Comparison of ENCODE assay signal across 9 cellular contexts in the genomic region with DNA sequence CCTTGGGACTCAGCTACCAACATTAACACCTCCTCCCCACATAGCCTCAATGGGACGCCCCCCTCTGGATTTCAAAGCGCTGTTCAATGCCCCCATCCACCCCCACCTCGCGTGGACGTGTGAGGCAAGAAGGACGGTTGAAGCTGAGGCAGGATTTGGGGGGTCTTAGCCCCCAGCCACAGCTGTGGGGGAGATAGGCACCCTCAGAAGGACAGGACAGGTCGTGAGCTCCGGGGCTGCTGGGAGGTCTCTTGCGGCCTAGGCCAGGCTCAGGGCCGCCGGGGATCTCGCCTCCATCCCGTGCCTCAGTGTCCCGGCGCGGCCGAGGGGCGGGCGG. TPM values are rescaled to one million over a fixed set of nuclear protein-coding genes. Genes with fewer than 3 reads are reported as not detected.
DNase-seq lines count a peak whose midpoint lies in the region; ATAC-seq, FAIRE-seq and TF ChIP-seq lines count a peak whose summit lies in the region.
"Had no signal": no experiment of that assay in that cellular context is flagged by ENCODE, and none has a peak within 500 bp of the region (broad histone marks: within the 10 kb centered on the region; RNA-seq: fewer than 3 reads in every experiment).

No MANE protein-coding gene starts in this region.

- no peak for FAIRE-seq in A549 (lab: Jason Lieb, UNC)

- no peaks in the 10 kb centered on the region for H3K27me3 ChIP-seq in HL-60 (ENCODE audit: insufficient read depth, poor library complexity, severe bottlenecking)

- no peak for TF ChIP-seq POLR2A in A549 (IDR thresholded peaks at IDR 0.05; ENCODE audit: low read length)

- no peak for TF ChIP-seq EP300 in A549 (IDR thresholded peaks at IDR 0.05)

- no peaks in the 10 kb centered on the region for H3K36me3 Mint-ChIP-seq in naive thymus-derived CD8-positive, alpha-beta T cell
- H3K36me3 Mint-ChIP-seq: activated naive CD4-positive, alpha-beta T cell treated with anti-CD3 and anti-CD28 coated beads, Interleukin-2, amount 50 U/mL, for 72 hours had no signal

- POLR2A ChIA-PET in A549 (lab: Yijun Ruan, JAX) = interaction anchor here (0.6 to 2.7 kb wide), 15 partner anchors 10 to 156 kb away, joined by 3 to 51 read pairs (median 4); partner anchors contain the start of genes AAAS, PFDN5, PRR13 and SP1
- POLR2A ChIA-PET in naive thymus-derived CD8-positive, alpha-beta T cell (lab: Charles Lee) = interaction anchor here (0.6 to 4.6 kb wide), 12 partner anchors 11 to 185 kb away, joined by 3 to 80 read pairs (median 5); partner anchors contain the start of genes AAAS, CSAD, PFDN5 and PRR13

- no peak for TF ChIP-seq RAD21 in A549 (conservative IDR thresholded peaks at IDR 0.05 in 1 of 2, IDR thresholded peaks at IDR 0.05 in 1 of 2)

- CTCF ChIA-PET in A549 (lab: Yijun Ruan, JAX) = interaction anchor here (0.6 to 20.8 kb wide), 34 partner anchors 9 to 169 kb away, joined by 3 to 638 read pairs (median 5); partner anchors contain the start of genes AAAS, AMHR2, PFDN5 and SP7

- no peaks in the 10 kb centered on the region for H3K9me3 ChIP-seq in A549

- TF ChIP-seq CTCF in A549 (IDR thresholded peaks at IDR 0.05) = no peak
- TF ChIP-seq CTCF in HL-60 (IDR thresholded peaks at IDR 0.05; ENCODE audit: insufficient read depth, low read length) = no peak

- no peaks in the 10 kb centered on the region for H3K9me3 Mint-ChIP-seq in naive thymus-derived CD8-positive, alpha-beta T cell
- H3K9me3 Mint-ChIP-seq: activated naive CD4-positive, alpha-beta T cell treated with anti-CD3 and anti-CD28 coated beads, Interleukin-2, amount 50 U/mL, for 72 hours had no signal

- peaks cover 9% of the 10 kb centered on the region; the same call in 2 of the 3 replicates for H3K4me1 ChIP-seq in A549

- WGBS in A549 (ENCODE audit: missing lambda C conversion rate) = 43% methylated on average over 1 of the region's 19 CpGs

- peak overlapping the region; percentile 57 to 93 (median 83) for H3K4me3 Mint-ChIP-seq in naive thymus-derived CD8-positive, alpha-beta T cell

- peak overlapping the region; percentile 93 for H3K4me2 ChIP-seq in A549

- peak overlapping the region in 9 of 10 donors; percentile 68 to 97 (median 88) for H3K27ac Mint-ChIP-seq in naive thymus-derived CD8-positive, alpha-beta T cell

- H3K4me3 ChIP-seq in A549 = peak overlapping the region; percentile 64
- H3K4me3 ChIP-seq in HL-60 (replicated peaks; ENCODE audit: insufficient read depth, low read length) = peak overlapping the region; percentile 45

- H3K27me3 Mint-ChIP-seq in naive thymus-derived CD8-positive, alpha-beta T cell = peaks cover 3 to 15% (median 5%) of the 10 kb centered on the region in 5 donors

- no peak for DNase-seq in A549 (ENCODE audit: low read depth in 1 of 2, low spot score in 1 of 2)
- DNase-seq in HL-60 (ENCODE audit: low read depth in 1 of 2, low spot score in 1 of 2) = no peak
- DNase-seq in caudate nucleus (lab: John Stamatoyannopoulos, UW) = peak in 2 of 61 donors; percentile 20 to 45
- DNase-seq in naive thymus-derived CD8-positive, alpha-beta T cell = no peak
- no peak for DNase-seq in NCI-H1694 treated with DMSO at 0.1 percent for 48 hours (lab: John Stamatoyannopoulos, UW)
- no peak for DNase-seq in EL
- no peak for DNase-seq in HPDE6-E6E7 (ENCODE audit: extremely low spot score)
- no peak for DNase-seq in KG1 (lab: John Stamatoyannopoulos, UW)

- H3K4me1 Mint-ChIP-seq in naive thymus-derived CD8-positive, alpha-beta T cell = peaks cover 17 to 25% (median 18%) of the 10 kb centered on the region in 4 donors

- H3K27ac ChIP-seq in A549 (peak overlapping the region; percentile 81 to 93), HL-60 (replicated peaks) (no peak overlapping the region), caudate nucleus (ENCODE audit: low read depth, low read length) (peak overlapping the region; percentile 87)

- peak in 1 of 2 experiments; percentile 52; a peak in 2 of 6 replicates for ATAC-seq in A549
- ATAC-seq in naive thymus-derived CD8-positive, alpha-beta T cell = no peak

TF ChIP-seq in A549, 52 proteins besides CTCF, POLR2A, EP300 and RAD21 (continues in another document):
- TF ChIP-seq CBX8 (IDR thresholded peaks at IDR 0.05) (no peak), TP53 (CRISPR knock-in tag; IDR thresholded peaks at IDR 0.05) (no peak), FOSL2 (IDR thresholded peaks at IDR 0.05) (no peak), FOSL2 (CRISPR knock-in tag; IDR thresholded peaks at IDR 0.05) (no peak), RNF2 (IDR thresholded peaks at IDR 0.05; ENCODE audit: borderline replicate concordance, low read depth) (no peak), ZC3H11A (IDR thresholded peaks at IDR 0.05) (no peak), USF2 (IDR thresholded peaks at IDR 0.05) (no peak), NFE2L2 (conservative IDR thresholded peaks at IDR 0.05; ENCODE audit: low read length) (no peak), TFCP2L1 (CRISPR knock-in tag; IDR thresholded peaks at IDR 0.05) (no peak)
- TF ChIP-seq, protein P1, sequence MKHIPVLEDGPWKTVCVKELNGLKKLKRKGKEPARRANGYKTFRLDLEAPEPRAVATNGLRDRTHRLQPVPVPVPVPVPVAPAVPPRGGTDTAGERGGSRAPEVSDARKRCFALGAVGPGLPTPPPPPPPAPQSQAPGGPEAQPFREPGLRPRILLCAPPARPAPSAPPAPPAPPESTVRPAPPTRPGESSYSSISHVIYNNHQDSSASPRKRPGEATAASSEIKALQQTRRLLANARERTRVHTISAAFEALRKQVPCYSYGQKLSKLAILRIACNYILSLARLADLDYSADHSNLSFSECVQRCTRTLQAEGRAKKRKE (CRISPR knock-in tag; IDR thresholded peaks at IDR 0.05; ENCODE audit: low read depth) = no peak
- TF ChIP-seq, protein P2, sequence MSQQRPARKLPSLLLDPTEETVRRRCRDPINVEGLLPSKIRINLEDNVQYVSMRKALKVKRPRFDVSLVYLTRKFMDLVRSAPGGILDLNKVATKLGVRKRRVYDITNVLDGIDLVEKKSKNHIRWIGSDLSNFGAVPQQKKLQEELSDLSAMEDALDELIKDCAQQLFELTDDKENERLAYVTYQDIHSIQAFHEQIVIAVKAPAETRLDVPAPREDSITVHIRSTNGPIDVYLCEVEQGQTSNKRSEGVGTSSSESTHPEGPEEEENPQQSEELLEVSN (IDR thresholded peaks at IDR 0.05; ENCODE audit: borderline replicate concordance, low read depth) = no peak

RNA-seq across cellular contexts. Expression of gene SP7, which starts 8.3 kb away (rescaled TPM):
- polyA plus RNA-seq in A549 (2011; rRNA removed) (0.05 TPM in 1 of 2 replicates, not detected in the other), A549 (2017; fragmentation: RNase III; extraction: RNeasy Plus Mini Kit Qiagen cat#74134 plus additional on column Dnase treatment) (0.03 to 0.06 TPM in 2 of 3 replicates, not detected in the other)
- 0.01 and 0.04 TPM in 2 replicates for polyA plus RNA-seq in A549 (2012; cell fraction: cytosol; rRNA removed)
- polyA plus RNA-seq in A549 (2012; cell fraction: nucleus; rRNA removed) = 0.09 and 0.12 TPM in 2 replicates
- polyA minus RNA-seq in A549 (2011; rRNA and poly(A)+ RNA removed) = 0.17 TPM in 1 of 2 replicates, not detected in the other
- total RNA-seq in naive thymus-derived CD8-positive, alpha-beta T cell = not detected
- polyA plus RNA-seq in naive thymus-derived CD8-positive, alpha-beta T cell = under 1 TPM in 1 of 3 donors, not detected in 2; 0.05 TPM
- total RNA-seq: activated naive CD4-positive, alpha-beta T cell treated with anti-CD3 and anti-CD28 coated beads, Interleukin-2, amount 50 U/mL, for 72 hours had no signal

RNA-seq across cellular contexts. Expression of gene AAAS, which starts 23.0 kb away (rescaled TPM):
- polyA plus RNA-seq in A549 (2011; rRNA removed) (82.6 and 104 TPM in 2 replicates), A549 (2017; fragmentation: RNase III; extraction: RNeasy Plus Mini Kit Qiagen cat#74134 plus additional on column Dnase treatment) (61.5 to 64.9 TPM (median 64.1 TPM) in 3 replicates)
- 98.3 and 108 TPM in 2 replicates for polyA plus RNA-seq in A549 (2012; cell fraction: cytosol; rRNA removed)
- polyA plus RNA-seq in A549 (2012; cell fraction: nucleus; rRNA removed) = 244 and 280 TPM in 2 replicates
- 136 and 153 TPM in 2 replicates for polyA minus RNA-seq in A549 (2011; rRNA and poly(A)+ RNA removed)
- total RNA-seq in naive thymus-derived CD8-positive, alpha-beta T cell = 10 to 100 TPM; 66.8 to 68.2 TPM
- polyA plus RNA-seq in naive thymus-derived CD8-positive, alpha-beta T cell = 10 to 100 TPM; 34.1 to 57.2 (median 39.3) TPM

RNA-seq across cellular contexts. Expression of gene SP1, which starts 35.5 kb away (rescaled TPM):
- polyA plus RNA-seq in A549 (2011; rRNA removed) (53.2 and 56.6 TPM in 2 replicates), A549 (2017; fragmentation: RNase III; extraction: RNeasy Plus Mini Kit Qiagen cat#74134 plus additional on column Dnase treatment) (24.0 to 24.5 TPM (median 24.2 TPM) in 3 replicates)
- polyA plus RNA-seq in A549 (2012; cell fraction: cytosol; rRNA removed) = 14.0 and 18.8 TPM in 2 replicates
- polyA plus RNA-seq in A549 (2012; cell fraction: nucleus; rRNA removed) = 15.5 and 19.0 TPM in 2 replicates
- polyA minus RNA-seq in A549 (2011; rRNA and poly(A)+ RNA removed) = 176 and 220 TPM in 2 replicates
- 100 to 1,000 TPM; 104 TPM for total RNA-seq in naive thymus-derived CD8-positive, alpha-beta T cell
- 10 to 100 TPM in 1 of 3 donors, 1 to 10 TPM in 2; 8.5 to 10.4 (median 9.4) TPM for polyA plus RNA-seq in naive thymus-derived CD8-positive, alpha-beta T cell

RNA-seq across cellular contexts. Expression of gene MYG1, which starts 45.0 kb away (rescaled TPM):
- polyA plus RNA-seq in A549 (2011; rRNA removed) (75.2 and 80.9 TPM in 2 replicates), A549 (2017; fragmentation: RNase III; extraction: RNeasy Plus Mini Kit Qiagen cat#74134 plus additional on column Dnase treatment) (55.9 to 60.9 TPM (median 58.9 TPM) in 3 replicates)
- 119 and 127 TPM in 2 replicates for polyA plus RNA-seq in A549 (2012; cell fraction: cytosol; rRNA removed)
- 112 and 120 TPM in 2 replicates for polyA plus RNA-seq in A549 (2012; cell fraction: nucleus; rRNA removed)
- polyA minus RNA-seq in A549 (2011; rRNA and poly(A)+ RNA removed) = 70.3 and 92.5 TPM in 2 replicates
- total RNA-seq in naive thymus-derived CD8-positive, alpha-beta T cell = 10 to 100 TPM; 48.3 to 53.5 TPM
- polyA plus RNA-seq in naive thymus-derived CD8-positive, alpha-beta T cell = 10 to 100 TPM; 64.4 to 81.2 (median 68.6) TPM

RNA-seq across cellular contexts. Expression of gene PFDN5, which starts 49.1 kb away (rescaled TPM):
- polyA plus RNA-seq in A549 (2011; rRNA removed) (729 and 848 TPM in 2 replicates), A549 (2017; fragmentation: RNase III; extraction: RNeasy Plus Mini Kit Qiagen cat#74134 plus additional on column Dnase treatment) (685 to 736 TPM (median 704 TPM) in 3 replicates)
- 784 and 933 TPM in 2 replicates for polyA plus RNA-seq in A549 (2012; cell fraction: cytosol; rRNA removed)
- polyA plus RNA-seq in A549 (2012; cell fraction: nucleus; rRNA removed) = 344 and 565 TPM in 2 replicates
- 135 and 177 TPM in 2 replicates for polyA minus RNA-seq in A549 (2011; rRNA and poly(A)+ RNA removed)
- 100 to 1,000 TPM; 663 to 692 TPM for total RNA-seq in naive thymus-derived CD8-positive, alpha-beta T cell
- polyA plus RNA-seq in naive thymus-derived CD8-positive, alpha-beta T cell = 1,000 to 10,000 TPM; 1,657 to 1,928 (median 1,896) TPM
